Comparison of ENCODE assay signal across 11 cellular contexts in genomic region chr5:173782671-173783101, GRCh38.
DNase-seq lines count a peak whose midpoint lies in the region; ATAC-seq, FAIRE-seq and TF ChIP-seq lines count a peak whose summit lies in the region.
"Had no signal": no experiment of that assay in that cellular context is flagged by ENCODE, and none has a peak within 500 bp of the region (broad histone marks: within the 10 kb centered on the region; RNA-seq: fewer than 3 reads in every experiment).

No MANE protein-coding gene starts in this region.

- in situ Hi-C loops in K562 (cut with MboI), result loop anchor here (10.0 kb wide), 1 partner anchor 102 kb away; the partner anchor contains the start of gene CPEB4

- peaks cover 1% of the 10 kb centered on the region for H3K9me3 Mint-ChIP-seq in memory B cell
- H3K9me3 Mint-ChIP-seq: H9 had no signal

- peak overlapping the region; percentile 93 for H3K27ac Mint-ChIP-seq in memory B cell

- H3K4me3 Mint-ChIP-seq in memory B cell, result no peak overlapping the region
- H3K4me3 Mint-ChIP-seq: H9 had no signal

- BruUV-seq in K562 (replicated peaks; lab: Mats Ljungman, UMichigan), result no TSS peak

- 9% methylated on average over 4 of the region's 4 CpGs for WGBS in K562 (ENCODE audit: insufficient coverage, low coverage, missing lambda C conversion rate)

- H3F3A ChIP-seq in MM.1S (ENCODE audit: insufficient read depth, low read length), result no peaks in the 10 kb centered on the region

- no peaks in the 10 kb centered on the region for H3K9me2 ChIP-seq in MM.1S (replicated peaks; ENCODE audit: insufficient read depth, low read length)

- no peak overlapping the region for H3K4me3 ChIP-seq in left ventricle myocardium inferior
- H3K4me3 ChIP-seq in K562, result no peak overlapping the region
- H3K4me3 ChIP-seq in vagina, result no peak overlapping the region
- H3K4me3 ChIP-seq in MM.1S (ENCODE audit: low read length), result no peak overlapping the region

- H3K4me1 Mint-ChIP-seq in memory B cell, result peaks cover 53% of the 10 kb centered on the region

- no peaks in the 10 kb centered on the region for H3K9me3 ChIP-seq in left ventricle myocardium inferior (replicated peaks)
- H3K9me3 ChIP-seq in K562 (replicated peaks; ENCODE audit: control insufficient read depth, insufficient read depth, low read depth, low read length), result no peaks in the 10 kb centered on the region
- H3K9me3 ChIP-seq in vagina, result no peaks in the 10 kb centered on the region
- no peaks in the 10 kb centered on the region for H3K9me3 ChIP-seq in MM.1S (replicated peaks; ENCODE audit: insufficient read depth, low read length)

- H3K27me3 ChIP-seq in left ventricle myocardium inferior (ENCODE audit: low read depth) (no peaks in the 10 kb centered on the region), K562 (ENCODE audit: control insufficient read depth in 2 of 2, insufficient read depth in 2 of 2, low read length in 2 of 2) (no peaks in the 10 kb centered on the region), vagina (no peaks in the 10 kb centered on the region), MM.1S (replicated peaks; ENCODE audit: insufficient read depth, low read length) (no peaks in the 10 kb centered on the region)

- H3K36me3 ChIP-seq in left ventricle myocardium inferior (no peaks in the 10 kb centered on the region), K562 (ENCODE audit: control insufficient read depth, insufficient read depth, low read length) (no peaks in the 10 kb centered on the region), vagina (no peaks in the 10 kb centered on the region), MM.1S (replicated peaks; ENCODE audit: insufficient read depth, low read length) (no peaks in the 10 kb centered on the region)

- peak overlapping the region; percentile 63 for H2AFZ ChIP-seq in K562 (ENCODE audit: low read depth, low read length)
- no peak overlapping the region for H2AFZ ChIP-seq in MM.1S (ENCODE audit: low read length)

- peak overlapping the region; percentile 75 for H3K4me2 ChIP-seq in K562 (ENCODE audit: insufficient read depth, low read length)
- no peak overlapping the region for H3K4me2 ChIP-seq in MM.1S (ENCODE audit: low read depth, low read length)

- H3K79me2 ChIP-seq in K562 (ENCODE audit: control insufficient read depth, insufficient read depth, low read length) (no peaks in the 10 kb centered on the region), MM.1S (ENCODE audit: low read length) (no peaks in the 10 kb centered on the region)

- intact Hi-C loops in left ventricle myocardium inferior (cut with micrococcal nuclease), result no loop called here
- intact Hi-C loops in Right ventricle myocardium inferior (cut with DNase I), result no loop called here
- intact Hi-C loops in K562 (cut with micrococcal nuclease), result loop anchor here (1.0 kb wide), 1 partner anchor 57 kb away; no protein-coding TSS in a partner anchor
- intact Hi-C loops in vagina (cut with DNase I), result no loop called here

- no peak for DNase-seq in left ventricle myocardium inferior
- DNase-seq in Right ventricle myocardium inferior (ENCODE audit: missing footprints), result no peak
- DNase-seq in K562 (ENCODE audit: extremely low read depth in 1 of 4, low spot score in 3 of 4), result peak; percentile 43 to 82 (median 54)
- no peak for DNase-seq in memory B cell (ENCODE audit: low spot score in 2 of 2)
- no peak for DNase-seq in vagina (ENCODE audit: extremely low spot score in 2 of 2)
- no peak for DNase-seq in MM.1S
- no peak for DNase-seq in ureter (ENCODE audit: low spot score)
- DNase-seq: H9, NCI-H524 treated with DMSO at 0.1 percent for 48 hours had no signal

- TF ChIP-seq POLR2A in K562 (conservative IDR thresholded peaks at IDR 0.05) (no peak), vagina (IDR thresholded peaks at IDR 0.05) (no peak)

- no peaks in the 10 kb centered on the region for H3K36me3 Mint-ChIP-seq in memory B cell

- peak; percentile 91 for FAIRE-seq in K562 (lab: Jason Lieb, UNC)
- FAIRE-seq: urothelium cell line had no signal

- H4K20me1 ChIP-seq in K562 (replicated peaks; ENCODE audit: control insufficient read depth, insufficient read depth, low read length), result no peaks in the 10 kb centered on the region
- no peaks in the 10 kb centered on the region for H4K20me1 ChIP-seq in MM.1S (ENCODE audit: insufficient read depth, low read length)

- H3K4me1 ChIP-seq in left ventricle myocardium inferior, result peaks cover 18% of the 10 kb centered on the region
- H3K4me1 ChIP-seq in K562 (replicated peaks in 1 of 2; ENCODE audit: control insufficient read depth in 2 of 2, insufficient read depth in 2 of 2, low read length in 2 of 2), result peaks cover 25 to 62% of the 10 kb centered on the region in 2 experiments
- H3K4me1 ChIP-seq in vagina, result peaks cover 27% of the 10 kb centered on the region
- H3K4me1 ChIP-seq in MM.1S (ENCODE audit: low read length), result peaks cover 17% of the 10 kb centered on the region; the same call in 1 of the 2 replicates

- TF ChIP-seq RAD21 in K562 (CRISPR knock-in tag; conservative IDR thresholded peaks at IDR 0.05 in 1 of 2, IDR thresholded peaks at IDR 0.05 in 1 of 2), result no peak; a peak in 1 of 4 replicates

- no peak for TF ChIP-seq CTCF in left ventricle myocardium inferior (IDR thresholded peaks at IDR 0.05; ENCODE audit: borderline replicate concordance)
- no peak for TF ChIP-seq CTCF in K562 (IDR thresholded peaks at IDR 0.05 in 2 of 3, conservative IDR thresholded peaks at IDR 0.05 in 1 of 3; ENCODE audit: insufficient read depth in 2 of 3, low read depth in 1 of 3, low read length in 3 of 3)
- TF ChIP-seq CTCF in vagina (IDR thresholded peaks at IDR 0.05), result no peak
- no peak for TF ChIP-seq CTCF in MM.1S (IDR thresholded peaks at IDR 0.05; ENCODE audit: low read length)

- peaks cover 2% of the 10 kb centered on the region for H3K9me1 ChIP-seq in K562 (ENCODE audit: control insufficient read depth, insufficient read depth, low read length)

- POLR2A ChIA-PET in K562 (lab: Yijun Ruan, JAX), result interaction anchor here (0.7 to 1.0 kb wide), 4 partner anchors 9 to 108 kb away, joined by 3 to 5 read pairs (median 4); no protein-coding TSS in a partner anchor

- H3K9ac ChIP-seq in K562 (ENCODE audit: insufficient read depth in 1 of 2, low read depth in 2 of 2, low read length in 2 of 2) (peak overlapping the region in 1 of 2 experiments; percentile 58; a peak in 2 of 4 replicates), MM.1S (ENCODE audit: low read length) (no peak overlapping the region)

- H3K27ac ChIP-seq in left ventricle myocardium inferior (replicated peaks) (peak overlapping the region; percentile 58), K562 (ENCODE audit: extremely low read depth, low read depth, low read length) (peak overlapping the region; percentile 92), vagina (peak overlapping the region; percentile 49), MM.1S (ENCODE audit: low read length) (no peak overlapping the region)

- no peaks in the 10 kb centered on the region for H3K27me3 Mint-ChIP-seq in memory B cell

- TF ChIP-seq EP300 in K562 (IDR thresholded peaks at IDR 0.05; ENCODE audit: low read length), result peak; percentile 94

- CTCF ChIA-PET in K562 (lab: Yijun Ruan, JAX; ENCODE audit: low intra/inter-chr PET ratio), result no interaction called here

- no peak for ATAC-seq in Right ventricle myocardium inferior
- ATAC-seq in K562, result peak; percentile 70
- ATAC-seq in memory B cell (ENCODE audit: low read depth), result no peak
- no peak for ATAC-seq in HG03442 (IDR thresholded peaks at IDR 0.05; ENCODE audit: unreplicated experiment)

TF ChIP-seq in K562, 482 proteins besides CTCF, POLR2A, EP300 and RAD21 (continues in another document):
- TF ChIP-seq GABPA (tag; conservative IDR thresholded peaks at IDR 0.05; ENCODE audit: low read depth) (no peak), DMBX1 (CRISPR knock-in tag; IDR thresholded peaks at IDR 0.05; ENCODE audit: borderline replicate concordance) (peak; percentile 12; the same call in 1 of the 2 replicates), MAFK (IDR thresholded peaks at IDR 0.05; ENCODE audit: low read length) (peak; percentile 89), PML (IDR thresholded peaks at IDR 0.05; ENCODE audit: low read length) (peak; percentile 72; the same call in 1 of the 2 replicates)
- TF ChIP-seq, protein P1, sequence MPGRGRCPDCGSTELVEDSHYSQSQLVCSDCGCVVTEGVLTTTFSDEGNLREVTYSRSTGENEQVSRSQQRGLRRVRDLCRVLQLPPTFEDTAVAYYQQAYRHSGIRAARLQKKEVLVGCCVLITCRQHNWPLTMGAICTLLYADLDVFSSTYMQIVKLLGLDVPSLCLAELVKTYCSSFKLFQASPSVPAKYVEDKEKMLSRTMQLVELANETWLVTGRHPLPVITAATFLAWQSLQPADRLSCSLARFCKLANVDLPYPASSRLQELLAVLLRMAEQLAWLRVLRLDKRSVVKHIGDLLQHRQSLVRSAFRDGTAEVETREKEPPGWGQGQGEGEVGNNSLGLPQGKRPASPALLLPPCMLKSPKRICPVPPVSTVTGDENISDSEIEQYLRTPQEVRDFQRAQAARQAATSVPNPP (IDR thresholded peaks at IDR 0.05; ENCODE audit: borderline replicate concordance, insufficient read depth, insufficient read length), result no peak
- TF ChIP-seq, protein P2, sequence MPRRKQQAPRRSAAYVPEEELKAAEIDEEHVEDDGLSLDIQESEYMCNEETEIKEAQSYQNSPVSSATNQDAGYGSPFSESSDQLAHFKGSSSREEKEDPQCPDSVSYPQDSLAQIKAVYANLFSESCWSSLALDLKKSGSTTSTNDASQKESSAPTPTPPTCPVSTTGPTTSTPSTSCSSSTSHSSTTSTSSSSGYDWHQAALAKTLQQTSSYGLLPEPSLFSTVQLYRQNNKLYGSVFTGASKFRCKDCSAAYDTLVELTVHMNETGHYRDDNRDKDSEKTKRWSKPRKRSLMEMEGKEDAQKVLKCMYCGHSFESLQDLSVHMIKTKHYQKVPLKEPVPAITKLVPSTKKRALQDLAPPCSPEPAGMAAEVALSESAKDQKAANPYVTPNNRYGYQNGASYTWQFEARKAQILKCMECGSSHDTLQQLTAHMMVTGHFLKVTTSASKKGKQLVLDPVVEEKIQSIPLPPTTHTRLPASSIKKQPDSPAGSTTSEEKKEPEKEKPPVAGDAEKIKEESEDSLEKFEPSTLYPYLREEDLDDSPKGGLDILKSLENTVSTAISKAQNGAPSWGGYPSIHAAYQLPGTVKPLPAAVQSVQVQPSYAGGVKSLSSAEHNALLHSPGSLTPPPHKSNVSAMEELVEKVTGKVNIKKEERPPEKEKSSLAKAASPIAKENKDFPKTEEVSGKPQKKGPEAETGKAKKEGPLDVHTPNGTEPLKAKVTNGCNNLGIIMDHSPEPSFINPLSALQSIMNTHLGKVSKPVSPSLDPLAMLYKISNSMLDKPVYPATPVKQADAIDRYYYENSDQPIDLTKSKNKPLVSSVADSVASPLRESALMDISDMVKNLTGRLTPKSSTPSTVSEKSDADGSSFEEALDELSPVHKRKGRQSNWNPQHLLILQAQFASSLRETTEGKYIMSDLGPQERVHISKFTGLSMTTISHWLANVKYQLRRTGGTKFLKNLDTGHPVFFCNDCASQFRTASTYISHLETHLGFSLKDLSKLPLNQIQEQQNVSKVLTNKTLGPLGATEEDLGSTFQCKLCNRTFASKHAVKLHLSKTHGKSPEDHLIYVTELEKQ (CRISPR knock-in tag; IDR thresholded peaks at IDR 0.05), result peak; percentile 59; the same call in 1 of the 2 replicates

Comparison
In these comparisons a context has a peak if more than half of its experiments do, and no peak if none do; other contexts are left out.
1. DNase-seq: peak in K562 (4 of 4); none in left ventricle myocardium inferior (single experiment), Right ventricle myocardium inferior (single experiment), memory B cell (0 of 2), vagina (0 of 2), MM.1S (single experiment) and ureter (single experiment).